8 cellular contexts compared by ENCODE assay signal in genomic region chr16:15961060-15961511, GRCh38. TPM values are rescaled to one million over a fixed set of nuclear protein-coding genes. Genes with fewer than 3 reads are reported as not detected.
A peak's percentile ranks its signal among the peaks of the same experiment; 100 is the strongest.
DNase-seq lines count a peak whose midpoint lies in the region; ATAC-seq and TF ChIP-seq lines count a peak whose summit lies in the region.

No MANE protein-coding gene starts in this region.

- DNase-seq in GM10248 (ENCODE audit: extremely low spot score) (peak; percentile 73), esophagus muscularis mucosa (ENCODE audit: extremely low spot score) (no peak), NCI-H1092 treated with DMSO at 0.1 percent for 48 hours (lab: John Stamatoyannopoulos, UW) (no peak), DMS 273 treated with DMSO at 0.1 percent for 48 hours (lab: John Stamatoyannopoulos, UW) (no peak), SJCRH30 (no peak)
- peak; percentile 52 for DNase-seq in activated CD4-positive, alpha-beta T cell treated with anti-CD3 and anti-CD28 coated beads for 1 hour
- peak; percentile 29 to 69 for DNase-seq in stimulated activated CD8-positive, alpha-beta memory T cell treated with anti-CD3 and anti-CD28 coated beads, Interleukin-7, amount 100 ng/mL, for 48 hours (ENCODE audit: extremely low read depth in 1 of 2, low read depth in 1 of 2)

- peak overlapping the region; percentile 29 to 63 (median 46) for H3K27ac ChIP-seq in esophagus muscularis mucosa (replicated peaks in 1 of 4)
- no peak overlapping the region for H3K27ac ChIP-seq in SJCRH30

- H3K36me3 ChIP-seq in esophagus muscularis mucosa (no peaks in the 10 kb centered on the region), SJCRH30 (no peaks in the 10 kb centered on the region)

- H3K9me3 ChIP-seq in esophagus muscularis mucosa (no peaks in the 10 kb centered on the region), SJCRH30 (replicated peaks) (no peaks in the 10 kb centered on the region)

- H3K4me3 ChIP-seq in esophagus muscularis mucosa (no peak overlapping the region), SJCRH30 (no peak overlapping the region)

- H3K27me3 ChIP-seq in esophagus muscularis mucosa (no peaks in the 10 kb centered on the region), SJCRH30 (no peaks in the 10 kb centered on the region)

- TF ChIP-seq CTCF in GM10248 (IDR thresholded peaks at IDR 0.05; ENCODE audit: control extremely low read depth, extremely low read depth, low read depth, missing control alignments): no peak
- no peak for TF ChIP-seq CTCF in esophagus muscularis mucosa (IDR thresholded peaks at IDR 0.05)

- TF ChIP-seq EP300 in esophagus muscularis mucosa (IDR thresholded peaks at IDR 0.05): no peak

- ATAC-seq in HG02840 (IDR thresholded peaks at IDR 0.05; ENCODE audit: low FRiP score, unreplicated experiment): peak; percentile 69

- H3K4me1 ChIP-seq in esophagus muscularis mucosa: peaks cover 41 to 100% (median 98%) of the 10 kb centered on the region in 4 donors
- no peaks in the 10 kb centered on the region for H3K4me1 ChIP-seq in SJCRH30

- CTCF ChIA-PET in GM10248 (lab: Yijun Ruan, JAX): interaction anchor here (1.2 kb wide), 1 partner anchor 9 kb away, joined by 4 read pairs; no protein-coding TSS in a partner anchor

- POLR2A ChIA-PET in GM10248 (lab: Yijun Ruan, JAX): no interaction called here

- 54% methylated on average over 5 of the region's 5 CpGs for WGBS in esophagus muscularis mucosa

- intact Hi-C loops in esophagus muscularis mucosa (cut with DNase I): no loop called here

- TF ChIP-seq POLR2A in esophagus muscularis mucosa (IDR thresholded peaks at IDR 0.05; ENCODE audit: low read depth): no peak

RNA-seq across cellular contexts. Expression of gene ABCC1, which starts 11.7 kb away (rescaled TPM):
- 100 to 1,000 TPM in 2 of 4 donors, 10 to 100 TPM in 2; 61.8 to 141 (median 103) TPM for total RNA-seq in esophagus muscularis mucosa
- 10.0 and 10.1 TPM in 2 replicates for total RNA-seq in SJCRH30 (2014; rRNA removed; shearing (Covaris generic))

Comparison
In these comparisons a context has a peak if more than half of its experiments do, and no peak if none do; other contexts are left out.
1. DNase-seq: peak in GM10248 (single experiment), activated CD4-positive, alpha-beta T cell treated with anti-CD3 and anti-CD28 coated beads for 1 hour (single experiment) and stimulated activated CD8-positive, alpha-beta memory T cell treated with anti-CD3 and anti-CD28 coated beads, Interleukin-7, amount 100 ng/mL, for 48 hours (2 of 2); none in esophagus muscularis mucosa (single experiment), NCI-H1092 treated with DMSO at 0.1 percent for 48 hours (single experiment), DMS 273 treated with DMSO at 0.1 percent for 48 hours (single experiment) and SJCRH30 (0 of 2).